14 cellular contexts compared by ENCODE assay signal in genomic region chr4:24924309-24924781, GRCh38. TPM values are rescaled to one million over a fixed set of nuclear protein-coding genes. Genes with fewer than 3 reads are reported as not detected.
A peak's percentile ranks its signal among the peaks of the same experiment; 100 is the strongest.
DNase-seq lines count a peak whose midpoint lies in the region; ATAC-seq lines count a peak whose summit lies in the region.
"Had no signal": no experiment of that assay in that cellular context is flagged by ENCODE, and none has a peak within 500 bp of the region (broad histone marks: within the 10 kb centered on the region; RNA-seq: fewer than 3 reads in every experiment).

No MANE protein-coding gene starts in this region.

- CTCF ChIA-PET in activated CD4-positive, alpha-beta memory T cell treated with anti-CD3 and anti-CD28 coated beads for 36 hours (lab: Charles Lee), result no interaction called here

- intact Hi-C loops in activated CD4-positive, alpha-beta memory T cell treated with anti-CD3 and anti-CD28 coated beads for 36 hours (cut with micrococcal nuclease), result no loop called here

- peaks cover 6% of the 10 kb centered on the region for H3K9me3 Mint-ChIP-seq in activated T-helper 17 cell treated with anti-CD3 and anti-CD28 coated beads, Interleukin-2, amount 50 U/mL, for 72 hours
- peaks cover 10% of the 10 kb centered on the region for H3K9me3 Mint-ChIP-seq in activated CD4-positive, alpha-beta memory T cell treated with anti-CD3 and anti-CD28 coated beads for 36 hours

- H3K4me3 Mint-ChIP-seq in activated T-helper 17 cell treated with anti-CD3 and anti-CD28 coated beads, Interleukin-2, amount 50 U/mL, for 72 hours, result no peak overlapping the region
- H3K4me3 Mint-ChIP-seq in activated CD4-positive, alpha-beta memory T cell treated with anti-CD3 and anti-CD28 coated beads for 36 hours, result no peak overlapping the region
- H3K4me3 Mint-ChIP-seq: immature natural killer cell; natural killer cell treated with Interleukin-12 subunit alpha and Interleukin-12 subunit beta and Interleukin-15 and Interleukin-18, amount 100 ng/mL, for 72 hours had no signal

- POLR2A ChIA-PET in activated CD4-positive, alpha-beta memory T cell treated with anti-CD3 and anti-CD28 coated beads for 36 hours (lab: Charles Lee), result no interaction called here

- H3K27me3 Mint-ChIP-seq in activated T-helper 17 cell treated with anti-CD3 and anti-CD28 coated beads, Interleukin-2, amount 50 U/mL, for 72 hours, result peaks cover 19% of the 10 kb centered on the region
- peaks cover 7% of the 10 kb centered on the region for H3K27me3 Mint-ChIP-seq in activated CD4-positive, alpha-beta memory T cell treated with anti-CD3 and anti-CD28 coated beads for 36 hours

- H3K27ac Mint-ChIP-seq in activated T-helper 17 cell treated with anti-CD3 and anti-CD28 coated beads, Interleukin-2, amount 50 U/mL, for 72 hours, result no peak overlapping the region
- no peak overlapping the region for H3K27ac Mint-ChIP-seq in activated CD4-positive, alpha-beta memory T cell treated with anti-CD3 and anti-CD28 coated beads for 36 hours
- H3K27ac Mint-ChIP-seq: immature natural killer cell; natural killer cell treated with Interleukin-12 subunit alpha and Interleukin-12 subunit beta and Interleukin-15 and Interleukin-18, amount 100 ng/mL, for 72 hours had no signal

- H3K36me3 Mint-ChIP-seq in activated T-helper 17 cell treated with anti-CD3 and anti-CD28 coated beads, Interleukin-2, amount 50 U/mL, for 72 hours (ENCODE audit: low read depth), result no peaks in the 10 kb centered on the region
- H3K36me3 Mint-ChIP-seq in activated CD4-positive, alpha-beta memory T cell treated with anti-CD3 and anti-CD28 coated beads for 36 hours, result no peaks in the 10 kb centered on the region
- H3K36me3 Mint-ChIP-seq: immature natural killer cell; natural killer cell treated with Interleukin-12 subunit alpha and Interleukin-12 subunit beta and Interleukin-15 and Interleukin-18, amount 100 ng/mL, for 72 hours had no signal

- H3K4me1 Mint-ChIP-seq in activated T-helper 17 cell treated with anti-CD3 and anti-CD28 coated beads, Interleukin-2, amount 50 U/mL, for 72 hours, result no peaks in the 10 kb centered on the region
- H3K4me1 Mint-ChIP-seq in activated CD4-positive, alpha-beta memory T cell treated with anti-CD3 and anti-CD28 coated beads for 36 hours (ENCODE audit: low read depth), result no peaks in the 10 kb centered on the region
- H3K4me1 Mint-ChIP-seq: immature natural killer cell had no signal

- peak; percentile 82 for DNase-seq in AG08396 (ENCODE audit: low spot score)
- peak; percentile 82 for DNase-seq in LHCN-M2 (ENCODE audit: low read depth)
- peak; percentile 51 for DNase-seq in dedifferentiated amniotic fluid mesenchymal stem cell (ENCODE audit: extremely low spot score)
- DNase-seq in left kidney (ENCODE audit: low read depth, low spot score), result peak; percentile 68
- no peak for DNase-seq in DMS153 (lab: John Stamatoyannopoulos, UW)
- DNase-seq in activated CD4-positive, alpha-beta memory T cell treated with anti-CD3 and anti-CD28 coated beads for 36 hours, result no peak
- DNase-seq: anterior cingulate cortex, immature natural killer cell, NCI-H1105 treated with DMSO at 0.1 percent for 48 hours, NCI-H526, Right ventricle myocardium superior had no signal

- no peak for ATAC-seq in GM18519 (IDR thresholded peaks at IDR 0.05; ENCODE audit: low FRiP score, unreplicated experiment)
- no peak for ATAC-seq in activated T-helper 17 cell treated with anti-CD3 and anti-CD28 coated beads, Interleukin-2, amount 50 U/mL, for 72 hours (replicated peaks)
- ATAC-seq: natural killer cell treated with Interleukin-12 subunit alpha and Interleukin-12 subunit beta and Interleukin-15 and Interleukin-18, amount 100 ng/mL, for 72 hours had no signal

RNA-seq across cellular contexts. Expression of gene CCDC149, which starts 11.5 kb away (rescaled TPM):
- total RNA-seq in LHCN-M2 (2014; rRNA removed), result 2.2 and 3.0 TPM in 2 replicates
- 4.8 TPM for polyA plus RNA-seq in LHCN-M2 (2012)
- total RNA-seq in activated T-helper 17 cell treated with anti-CD3 and anti-CD28 coated beads, Interleukin-2, amount 50 U/mL, for 72 hours, result not detected
- not detected for total RNA-seq in activated CD4-positive, alpha-beta memory T cell treated with anti-CD3 and anti-CD28 coated beads for 36 hours
- total RNA-seq: natural killer cell treated with Interleukin-12 subunit alpha and Interleukin-12 subunit beta and Interleukin-15 and Interleukin-18, amount 100 ng/mL, for 72 hours had no signal

Comparison
In these comparisons a context has a peak if more than half of its experiments do, and no peak if none do; other contexts are left out.
1. DNase-seq: peak in AG08396 (single experiment), LHCN-M2 (single experiment), dedifferentiated amniotic fluid mesenchymal stem cell (single experiment) and left kidney (single experiment); none in DMS153 (single experiment) and activated CD4-positive, alpha-beta memory T cell treated with anti-CD3 and anti-CD28 coated beads for 36 hours (single experiment).